In the genomic region with DNA sequence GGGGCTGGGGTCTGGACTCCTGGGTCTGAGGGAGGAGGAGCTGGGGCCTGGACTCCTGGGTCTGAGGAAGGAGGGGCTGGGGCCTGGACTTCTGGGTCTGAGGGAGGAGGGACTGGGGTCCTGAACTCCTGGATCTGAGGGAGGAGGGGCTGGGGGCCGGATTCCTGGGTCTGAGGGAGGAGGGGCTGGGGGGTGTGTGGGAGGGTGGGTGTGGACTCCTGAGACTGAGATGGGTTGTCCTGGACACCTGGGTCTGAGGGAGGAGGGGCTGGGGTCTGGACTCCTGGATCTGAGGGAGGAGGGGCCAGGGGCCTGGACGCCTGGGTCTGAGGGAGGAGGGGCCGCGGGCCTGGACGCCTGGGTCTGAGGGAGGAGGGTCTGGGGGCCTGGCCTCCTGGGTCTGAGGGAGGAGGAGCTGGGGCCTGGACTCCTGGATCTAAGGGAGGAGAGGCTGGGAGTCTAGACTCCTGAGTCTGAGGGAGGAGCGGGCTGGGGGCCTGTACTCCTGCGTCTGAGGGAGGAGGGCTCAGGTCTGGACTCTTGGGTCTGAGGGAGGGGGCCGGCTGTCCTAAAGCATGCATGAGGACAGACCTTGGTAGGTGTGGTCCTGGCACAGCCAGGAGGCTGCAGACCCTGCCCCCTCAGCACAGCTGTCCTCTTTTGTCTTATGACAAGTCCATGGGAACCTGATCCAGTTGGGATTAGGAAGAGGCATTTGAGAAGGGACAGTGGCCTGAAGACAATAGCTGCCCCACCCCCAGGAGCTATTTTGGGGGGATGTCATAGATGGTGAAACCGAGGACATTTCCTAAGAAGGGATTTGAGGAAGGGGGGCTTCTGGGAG, we compare ENCODE assay signal across 17 cellular contexts. TPM values are rescaled to one million over a fixed set of nuclear protein-coding genes. Genes with fewer than 3 reads are reported as not detected.
DNase-seq lines count a peak whose midpoint lies in the region; ATAC-seq and TF ChIP-seq lines count a peak whose summit lies in the region.
"Had no signal": no experiment of that assay in that cellular context is flagged by ENCODE, and none has a peak within 500 bp of the region (broad histone marks: within the 10 kb centered on the region; RNA-seq: fewer than 3 reads in every experiment).

No MANE protein-coding gene starts in this region.

- no peak overlapping the region for H3K4me3 ChIP-seq in HEK293 (ENCODE audit: low read depth, low read length)
- no peak overlapping the region for H3K4me3 ChIP-seq in RWPE2 (ENCODE audit: severe bottlenecking)
- H3K4me3 ChIP-seq in testis: no peak overlapping the region
- H3K4me3 ChIP-seq: adrenal gland, left lung had no signal

- peak overlapping the region in 1 of 3 experiments; percentile 41 for H3K27ac Mint-ChIP-seq in nephron
- no peak overlapping the region for H3K27ac Mint-ChIP-seq in activated CD4-positive, alpha-beta memory T cell treated with anti-CD3 and anti-CD28 coated beads for 36 hours
- H3K27ac Mint-ChIP-seq: activated CD8-positive, alpha-beta memory T cell treated with anti-CD3 and anti-CD28 coated beads, Interleukin-2, amount 10 ng/mL, durations not matched to agents 7 days and 5 days; CD14-positive monocyte; T-helper 17 cell had no signal

- H3K4me1 Mint-ChIP-seq in nephron: peaks cover 39% of the 10 kb centered on the region
- peaks cover 3% of the 10 kb centered on the region for H3K4me1 Mint-ChIP-seq in activated CD4-positive, alpha-beta memory T cell treated with anti-CD3 and anti-CD28 coated beads for 36 hours (ENCODE audit: low read depth)

- H3K27me3 Mint-ChIP-seq in nephron (ENCODE audit: low read depth): peaks cover 71% of the 10 kb centered on the region
- H3K27me3 Mint-ChIP-seq in activated CD4-positive, alpha-beta memory T cell treated with anti-CD3 and anti-CD28 coated beads for 36 hours: peaks cover 40% of the 10 kb centered on the region

- POLR2A ChIA-PET in HEK293 (lab: Yijun Ruan, JAX): interaction anchor here (1.0 to 2.0 kb wide), 5 partner anchors 9 to 260 kb away, joined by 3 to 11 read pairs (median 4); partner anchors contain the start of gene UBE2S
- POLR2A ChIA-PET in activated CD4-positive, alpha-beta memory T cell treated with anti-CD3 and anti-CD28 coated beads for 36 hours (lab: Charles Lee): no interaction called here

- WGBS in testis, 2 donors: 14 to 18% methylated on average over 5 to 7 of the region's 9 CpGs

- CTCF ChIA-PET in HEK293 (lab: Yijun Ruan, JAX): interaction anchor here (0.5 to 4.6 kb wide), 9 partner anchors 9 to 356 kb away, joined by 3 to 52 read pairs (median 6); partner anchors contain the start of gene DNAAF3
- CTCF ChIA-PET in activated CD4-positive, alpha-beta memory T cell treated with anti-CD3 and anti-CD28 coated beads for 36 hours (lab: Charles Lee): interaction anchor here (0.7 to 1.3 kb wide), 2 partner anchors 9 to 59 kb away, joined by 3 read pairs; no protein-coding TSS in a partner anchor

- H3K27ac ChIP-seq in HEK293 (ENCODE audit: extremely low read depth, low read depth, low read length) (no peak overlapping the region), RWPE2 (ENCODE audit: poor library complexity, severe bottlenecking) (peak overlapping the region; percentile 63), testis (no peak overlapping the region)
- H3K27ac ChIP-seq: adrenal gland, left lung, parathyroid adenoma had no signal

- H3K36me3 ChIP-seq in HEK293 (ENCODE audit: control insufficient read depth in 2 of 2, insufficient read depth in 1 of 2, low read length in 2 of 2) (no peaks in the 10 kb centered on the region), RWPE2 (ENCODE audit: low read depth) (peaks cover 8% of the 10 kb centered on the region), testis (ENCODE audit: low read depth, missing control alignments) (no peaks in the 10 kb centered on the region)
- H3K36me3 ChIP-seq: adrenal gland, left lung had no signal

- H3K4me3 Mint-ChIP-seq in nephron: peak overlapping the region; percentile 76 to 97 (median 88)
- no peak overlapping the region for H3K4me3 Mint-ChIP-seq in activated CD4-positive, alpha-beta memory T cell treated with anti-CD3 and anti-CD28 coated beads for 36 hours
- H3K4me3 Mint-ChIP-seq: activated CD8-positive, alpha-beta memory T cell treated with anti-CD3 and anti-CD28 coated beads, Interleukin-2, amount 10 ng/mL, durations not matched to agents 7 days and 5 days; T-helper 17 cell had no signal

- no peaks in the 10 kb centered on the region for H3K9me3 Mint-ChIP-seq in nephron
- peaks cover 12% of the 10 kb centered on the region for H3K9me3 Mint-ChIP-seq in activated CD4-positive, alpha-beta memory T cell treated with anti-CD3 and anti-CD28 coated beads for 36 hours

- TF ChIP-seq CTCF in HEK293 (tag by site-specific recombination; IDR thresholded peaks at IDR 0.05): no peak
- TF ChIP-seq CTCF in RWPE2 (IDR thresholded peaks at IDR 0.05; ENCODE audit: poor library complexity, severe bottlenecking): no peak
- no peak for TF ChIP-seq CTCF in nephron (IDR thresholded peaks at IDR 0.05; ENCODE audit: unreplicated experiment in 3 of 3)
- no peak for TF ChIP-seq CTCF in testis (IDR thresholded peaks at IDR 0.05)

- no peak for ATAC-seq in RWPE2 (ENCODE audit: low read depth)
- no peak for ATAC-seq in GM21786 (IDR thresholded peaks at IDR 0.05; ENCODE audit: unreplicated experiment)
- ATAC-seq: Right ventricle myocardium inferior, T-helper 17 cell had no signal

- H3K9me3 ChIP-seq in HEK293 (ENCODE audit: control insufficient read depth, insufficient read depth, low read depth, low read length) (no peaks in the 10 kb centered on the region), RWPE2 (ENCODE audit: severe bottlenecking) (no peaks in the 10 kb centered on the region), testis (no peaks in the 10 kb centered on the region)
- H3K9me3 ChIP-seq: adrenal gland had no signal

- H3K27me3 ChIP-seq in RWPE2 (ENCODE audit: insufficient read depth, poor library complexity, severe bottlenecking) (no peaks in the 10 kb centered on the region), testis (no peaks in the 10 kb centered on the region)

- H3K4me1 ChIP-seq in HEK293 (ENCODE audit: control insufficient read depth, insufficient read depth, low read length) (no peaks in the 10 kb centered on the region), RWPE2 (ENCODE audit: insufficient read depth, poor library complexity, severe bottlenecking) (no peaks in the 10 kb centered on the region), testis (no peaks in the 10 kb centered on the region)
- H3K4me1 ChIP-seq: adrenal gland, parathyroid adenoma had no signal

- TF ChIP-seq POLR2A in testis (IDR thresholded peaks at IDR 0.05): no peak

- DNase-seq in DMS 273 (lab: John Stamatoyannopoulos, UW; ENCODE audit: unreplicated experiment) (peak; percentile 52), DMS 273 treated with DMSO at 0.1 percent for 48 hours (lab: John Stamatoyannopoulos, UW) (no peak), RWPE2 (ENCODE audit: low spot score) (no peak), testis (no peak)
- DNase-seq in activated CD4-positive, alpha-beta memory T cell treated with anti-CD3 and anti-CD28 coated beads for 36 hours: no peak
- DNase-seq: activated CD8-positive, alpha-beta memory T cell treated with anti-CD3 and anti-CD28 coated beads, Interleukin-2, amount 10 ng/mL, durations not matched to agents 7 days and 5 days; activated effector memory CD4-positive, alpha-beta T cell treated with Interleukin-2 at 50 U/mL for 16 hours; adrenal gland; hippocampal formation; left lung; T-helper 17 cell had no signal

- intact Hi-C loops in testis (cut with DNase I; ENCODE audit: low total_unique reads): no loop called here
- intact Hi-C loops in activated CD4-positive, alpha-beta memory T cell treated with anti-CD3 and anti-CD28 coated beads for 36 hours (cut with micrococcal nuclease): no loop called here

- H3K36me3 Mint-ChIP-seq in nephron (ENCODE audit: low read depth): peaks cover 3% of the 10 kb centered on the region
- H3K36me3 Mint-ChIP-seq in activated CD4-positive, alpha-beta memory T cell treated with anti-CD3 and anti-CD28 coated beads for 36 hours: no peaks in the 10 kb centered on the region
- H3K36me3 Mint-ChIP-seq: CD14-positive monocyte had no signal

RNA-seq across cellular contexts. Expression of gene TNNT1, which starts 1.4 kb away (rescaled TPM):
- 10 to 100 TPM; 13.0 to 14.5 TPM for total RNA-seq in testis
- polyA plus RNA-seq in testis (ENCODE audit: insufficient read depth, low read depth, low replicate concordance): 84.0 TPM
- not detected for total RNA-seq in activated CD4-positive, alpha-beta memory T cell treated with anti-CD3 and anti-CD28 coated beads for 36 hours

RNA-seq across cellular contexts. Expression of gene TNNI3, which starts 9.9 kb away (rescaled TPM):
- 10 to 100 TPM; 14.2 to 30.3 TPM for total RNA-seq in testis
- 20.8 TPM for polyA plus RNA-seq in testis (ENCODE audit: insufficient read depth, low read depth, low replicate concordance)
- total RNA-seq in activated CD4-positive, alpha-beta memory T cell treated with anti-CD3 and anti-CD28 coated beads for 36 hours: not detected
- total RNA-seq: activated CD8-positive, alpha-beta memory T cell treated with anti-CD3 and anti-CD28 coated beads, Interleukin-2, amount 10 ng/mL, durations not matched to agents 7 days and 5 days; T-helper 17 cell had no signal

RNA-seq across cellular contexts. Expression of gene DNAAF3, which starts 18.8 kb away (rescaled TPM):
- 100 to 1,000 TPM in 1 of 2 donors, 10 to 100 TPM in 1; 69.9 to 102 TPM for total RNA-seq in testis
- polyA plus RNA-seq in testis (ENCODE audit: insufficient read depth, low read depth, low replicate concordance): 173 TPM
- total RNA-seq in activated CD4-positive, alpha-beta memory T cell treated with anti-CD3 and anti-CD28 coated beads for 36 hours: not detected
- total RNA-seq: T-helper 17 cell had no signal

RNA-seq across cellular contexts. Expression of gene PPP1R12C, which starts 30.2 kb away (rescaled TPM):
- total RNA-seq in testis: 100 to 1,000 TPM; 184 to 206 TPM
- 220 TPM for polyA plus RNA-seq in testis (ENCODE audit: insufficient read depth, low read depth, low replicate concordance)
- 10 to 100 TPM; 62.7 to 73.2 TPM for total RNA-seq in activated CD4-positive, alpha-beta memory T cell treated with anti-CD3 and anti-CD28 coated beads for 36 hours

RNA-seq across cellular contexts. Expression of gene SYT5, which starts 32.5 kb away (rescaled TPM):
- 1 to 10 TPM; 1.6 to 5.0 TPM for total RNA-seq in testis
- 11.7 TPM for polyA plus RNA-seq in testis (ENCODE audit: insufficient read depth, low read depth, low replicate concordance)
- under 1 TPM in 1 of 2 experiments, not detected in 1; 0.22 TPM for total RNA-seq in activated CD4-positive, alpha-beta memory T cell treated with anti-CD3 and anti-CD28 coated beads for 36 hours
- total RNA-seq: activated CD8-positive, alpha-beta memory T cell treated with anti-CD3 and anti-CD28 coated beads, Interleukin-2, amount 10 ng/mL, durations not matched to agents 7 days and 5 days; left lung; Right ventricle myocardium inferior had no signal
- polyA plus RNA-seq: CD14-positive monocyte had no signal

Comparison
In these comparisons a context has a peak if more than half of its experiments do, and no peak if none do; other contexts are left out.
1. RNA of gene TNNT1, which starts 1.4 kb away (total RNA-seq): 13.0 to 14.5 TPM in testis; not detected in activated CD4-positive, alpha-beta memory T cell treated with anti-CD3 and anti-CD28 coated beads for 36 hours; every median in the first group is over 10 times any median in the second.
2. RNA of gene TNNI3, which starts 9.9 kb away (total RNA-seq): 14.2 to 30.3 TPM in testis; not detected in activated CD4-positive, alpha-beta memory T cell treated with anti-CD3 and anti-CD28 coated beads for 36 hours; every median in the first group is over 10 times any median in the second.
3. RNA of gene DNAAF3, which starts 18.8 kb away (total RNA-seq): 69.9 to 102 TPM in testis; not detected in activated CD4-positive, alpha-beta memory T cell treated with anti-CD3 and anti-CD28 coated beads for 36 hours; every median in the first group is over 10 times any median in the second.